In the genomic region with DNA sequence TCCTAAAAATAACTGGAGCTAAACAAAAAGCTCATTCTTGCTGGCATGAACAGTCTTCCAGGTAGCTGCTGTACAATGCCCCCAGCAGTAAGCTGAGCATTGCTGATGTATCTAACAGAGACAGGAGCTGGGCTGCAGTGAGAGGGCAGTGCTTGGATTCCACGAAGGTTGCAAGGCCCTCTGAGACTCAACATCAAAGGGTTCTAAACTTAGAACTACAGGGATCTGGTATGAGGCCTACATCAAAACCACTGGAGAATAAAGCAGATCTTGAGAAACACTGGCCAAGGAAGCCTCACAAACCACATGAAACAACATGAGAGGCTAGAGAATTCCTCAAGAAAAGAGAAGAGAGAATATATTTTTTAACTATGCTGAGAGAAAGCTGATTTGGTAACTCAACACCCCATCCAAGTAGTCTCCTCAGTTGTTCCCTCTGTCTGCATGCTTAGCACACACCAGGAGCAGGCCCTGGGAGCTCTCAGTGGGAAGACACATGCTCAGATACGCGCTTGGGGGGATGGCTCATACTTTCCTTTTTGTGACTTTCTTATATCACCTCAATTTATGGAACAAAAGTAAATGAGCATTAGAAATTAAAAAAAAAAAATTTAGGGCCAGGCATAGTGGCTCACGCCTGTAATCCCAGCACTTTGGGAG, we compare ENCODE assay signal across 10 cellular contexts. TPM values are rescaled to one million over a fixed set of nuclear protein-coding genes. Genes with fewer than 3 reads are reported as not detected.
A peak's percentile ranks its signal among the peaks of the same experiment; 100 is the strongest.
DNase-seq lines count a peak whose midpoint lies in the region; ATAC-seq and TF ChIP-seq lines count a peak whose summit lies in the region.
"Had no signal": no experiment of that assay in that cellular context is flagged by ENCODE, and none has a peak within 500 bp of the region (broad histone marks: within the 10 kb centered on the region; RNA-seq: fewer than 3 reads in every experiment).

No MANE protein-coding gene starts in this region.

- ATAC-seq in activated T-helper 17 cell treated with anti-CD3 and anti-CD28 coated beads, Interleukin-2, amount 50 U/mL, for 72 hours (replicated peaks), result no peak
- ATAC-seq in Right ventricle myocardium superior (ENCODE audit: poor library complexity), result peak; percentile 62
- no peak for ATAC-seq in stimulated activated effector memory CD8-positive, alpha-beta T cell treated with anti-CD3 and anti-CD28 coated beads, Interleukin-12 subunit alpha, Interleukin-12 subunit beta, amount 100 ng/mL, for 72 hours
- no peak for ATAC-seq in left lung

- H3K4me1 Mint-ChIP-seq in T-helper 2 cell treated with Interferon-gamma antibody and Interleukin-4, amounts not matched to agents 5 μg/mL and 100 μg/mL, for 36 hours (ENCODE audit: low read depth), result peaks cover 33% of the 10 kb centered on the region
- H3K4me1 Mint-ChIP-seq in activated T-helper 17 cell treated with anti-CD3 and anti-CD28 coated beads, Interleukin-2, amount 50 U/mL, for 72 hours, result peaks cover 30% of the 10 kb centered on the region
- peaks cover 64% of the 10 kb centered on the region for H3K4me1 Mint-ChIP-seq in stimulated activated effector memory CD8-positive, alpha-beta T cell treated with anti-CD3 and anti-CD28 coated beads, Interleukin-12 subunit alpha, Interleukin-12 subunit beta, amount 100 ng/mL, for 72 hours

- H3K36me3 Mint-ChIP-seq in T-helper 2 cell treated with Interferon-gamma antibody and Interleukin-4, amounts not matched to agents 5 μg/mL and 100 μg/mL, for 36 hours (ENCODE audit: low read depth), result peaks cover 20% of the 10 kb centered on the region
- peaks cover 73% of the 10 kb centered on the region for H3K36me3 Mint-ChIP-seq in activated T-helper 17 cell treated with anti-CD3 and anti-CD28 coated beads, Interleukin-2, amount 50 U/mL, for 72 hours (ENCODE audit: low read depth)
- H3K36me3 Mint-ChIP-seq in stimulated activated effector memory CD8-positive, alpha-beta T cell treated with anti-CD3 and anti-CD28 coated beads, Interleukin-12 subunit alpha, Interleukin-12 subunit beta, amount 100 ng/mL, for 72 hours, result peaks cover 68% of the 10 kb centered on the region

- peaks cover 0 to 4% of the 10 kb centered on the region in 2 donors for H3K36me3 ChIP-seq in left lung

- DNase-seq in T-helper 2 cell treated with Interferon-gamma antibody and Interleukin-4, amounts not matched to agents 5 μg/mL and 100 μg/mL, for 36 hours (ENCODE audit: low spot score), result no peak
- DNase-seq in T-helper 2 cell, result no peak
- no peak for DNase-seq in Right ventricle myocardium superior
- no peak for DNase-seq in stimulated activated effector memory CD8-positive, alpha-beta T cell treated with anti-CD3 and anti-CD28 coated beads, Interleukin-12 subunit alpha, Interleukin-12 subunit beta, amount 100 ng/mL, for 72 hours (ENCODE audit: low spot score in 2 of 2)
- DNase-seq in left lung, result no peak
- DNase-seq in NCI-H2029 treated with DMSO at 0.1 percent for 48 hours (lab: John Stamatoyannopoulos, UW), result no peak
- no peak for DNase-seq in foreskin melanocyte
- DNase-seq: naive B cell, NCI-H2029 had no signal

- H3K9me3 ChIP-seq in left lung, result no peaks in the 10 kb centered on the region

- H3K4me3 ChIP-seq in left lung, result no peak overlapping the region

- peak overlapping the region; percentile 8 for H3K27ac Mint-ChIP-seq in T-helper 2 cell treated with Interferon-gamma antibody and Interleukin-4, amounts not matched to agents 5 μg/mL and 100 μg/mL, for 36 hours
- H3K27ac Mint-ChIP-seq in activated T-helper 17 cell treated with anti-CD3 and anti-CD28 coated beads, Interleukin-2, amount 50 U/mL, for 72 hours, result peak overlapping the region; percentile 87
- peak overlapping the region; percentile 90 for H3K27ac Mint-ChIP-seq in stimulated activated effector memory CD8-positive, alpha-beta T cell treated with anti-CD3 and anti-CD28 coated beads, Interleukin-12 subunit alpha, Interleukin-12 subunit beta, amount 100 ng/mL, for 72 hours

- no peaks in the 10 kb centered on the region for H3K27me3 Mint-ChIP-seq in T-helper 2 cell treated with Interferon-gamma antibody and Interleukin-4, amounts not matched to agents 5 μg/mL and 100 μg/mL, for 36 hours (ENCODE audit: low read depth)
- no peaks in the 10 kb centered on the region for H3K27me3 Mint-ChIP-seq in activated T-helper 17 cell treated with anti-CD3 and anti-CD28 coated beads, Interleukin-2, amount 50 U/mL, for 72 hours
- H3K27me3 Mint-ChIP-seq: naive B cell had no signal

- intact Hi-C loops in Right ventricle myocardium superior (cut with DNase I), result no loop called here
- intact Hi-C loops in left lung (cut with DNase I), result no loop called here

- no peaks in the 10 kb centered on the region for H3K9me3 Mint-ChIP-seq in T-helper 2 cell treated with Interferon-gamma antibody and Interleukin-4, amounts not matched to agents 5 μg/mL and 100 μg/mL, for 36 hours
- H3K9me3 Mint-ChIP-seq in activated T-helper 17 cell treated with anti-CD3 and anti-CD28 coated beads, Interleukin-2, amount 50 U/mL, for 72 hours, result no peaks in the 10 kb centered on the region
- no peaks in the 10 kb centered on the region for H3K9me3 Mint-ChIP-seq in stimulated activated effector memory CD8-positive, alpha-beta T cell treated with anti-CD3 and anti-CD28 coated beads, Interleukin-12 subunit alpha, Interleukin-12 subunit beta, amount 100 ng/mL, for 72 hours
- H3K9me3 Mint-ChIP-seq: naive B cell had no signal

- peaks cover 6 to 31% of the 10 kb centered on the region in 2 donors for H3K4me1 ChIP-seq in left lung

- peak overlapping the region; percentile 39 for H3K4me3 Mint-ChIP-seq in T-helper 2 cell treated with Interferon-gamma antibody and Interleukin-4, amounts not matched to agents 5 μg/mL and 100 μg/mL, for 36 hours
- peak overlapping the region; percentile 51 for H3K4me3 Mint-ChIP-seq in activated T-helper 17 cell treated with anti-CD3 and anti-CD28 coated beads, Interleukin-2, amount 50 U/mL, for 72 hours
- peak overlapping the region; percentile 27 for H3K4me3 Mint-ChIP-seq in stimulated activated effector memory CD8-positive, alpha-beta T cell treated with anti-CD3 and anti-CD28 coated beads, Interleukin-12 subunit alpha, Interleukin-12 subunit beta, amount 100 ng/mL, for 72 hours
- H3K4me3 Mint-ChIP-seq: naive B cell had no signal

- peak overlapping the region in 1 of 2 donors; percentile 43 for H3K27ac ChIP-seq in left lung

- no peaks in the 10 kb centered on the region for H3K27me3 ChIP-seq in left lung

- no peak for TF ChIP-seq CTCF in left lung (IDR thresholded peaks at IDR 0.05)

RNA-seq across cellular contexts. Expression of a gene that starts 27.7 kb away (rescaled TPM):
- 1 to 10 TPM; 9.8 to 10.0 TPM for total RNA-seq in activated T-helper 17 cell treated with anti-CD3 and anti-CD28 coated beads, Interleukin-2, amount 50 U/mL, for 72 hours
- total RNA-seq in Right ventricle myocardium superior, result 5.3 TPM
- total RNA-seq in left lung, result 10 to 100 TPM; 11.1 to 13.6 TPM

RNA-seq across cellular contexts. Expression of a gene that starts 43.9 kb away (rescaled TPM):
- 1 to 10 TPM; 2.6 to 3.5 TPM for total RNA-seq in activated T-helper 17 cell treated with anti-CD3 and anti-CD28 coated beads, Interleukin-2, amount 50 U/mL, for 72 hours
- total RNA-seq in Right ventricle myocardium superior (1.3 TPM), left lung (1 to 10 TPM; 3.4 TPM)

Comparison
In these comparisons a context has a peak if more than half of its experiments do, and no peak if none do; other contexts are left out.
1. H3K27ac Mint-ChIP-seq: peak in every context shown above with its lines; median percentile 90 in stimulated activated effector memory CD8-positive, alpha-beta T cell treated with anti-CD3 and anti-CD28 coated beads, Interleukin-12 subunit alpha, Interleukin-12 subunit beta, amount 100 ng/mL, for 72 hours; 87 in activated T-helper 17 cell treated with anti-CD3 and anti-CD28 coated beads, Interleukin-2, amount 50 U/mL, for 72 hours; 8 in T-helper 2 cell treated with Interferon-gamma antibody and Interleukin-4, amounts not matched to agents 5 μg/mL and 100 μg/mL, for 36 hours.